Comparison of ENCODE assay signal across 1 cellular context in genomic region chr11:111573821-111574249, GRCh38.
TF ChIP-seq lines count a peak whose summit lies in the region.

No MANE protein-coding gene starts in this region.

TF ChIP-seq in HepG2, 621 proteins besides CTCF, POLR2A, EP300 and RAD21 (continued from another document):
- TF ChIP-seq ZBTB44 (CRISPR knock-in tag; IDR thresholded peaks at IDR 0.05) = no peak
- TF ChIP-seq ZC3H4 (CRISPR knock-in tag; IDR thresholded peaks at IDR 0.05; ENCODE audit: borderline replicate concordance) = no peak
- TF ChIP-seq CBX1 (IDR thresholded peaks at IDR 0.05; ENCODE audit: low read depth) = no peak
- TF ChIP-seq RBM39 (IDR thresholded peaks at IDR 0.05; ENCODE audit: low read depth, low read length, poor library complexity, severe bottlenecking) = no peak
- TF ChIP-seq SOX5 (CRISPR knock-in tag; IDR thresholded peaks at IDR 0.05; ENCODE audit: borderline replicate concordance) = no peak
- TF ChIP-seq JDP2 (CRISPR knock-in tag; IDR thresholded peaks at IDR 0.05; ENCODE audit: borderline replicate concordance) = no peak
